8 cellular contexts compared by ENCODE assay signal in the genomic region with DNA sequence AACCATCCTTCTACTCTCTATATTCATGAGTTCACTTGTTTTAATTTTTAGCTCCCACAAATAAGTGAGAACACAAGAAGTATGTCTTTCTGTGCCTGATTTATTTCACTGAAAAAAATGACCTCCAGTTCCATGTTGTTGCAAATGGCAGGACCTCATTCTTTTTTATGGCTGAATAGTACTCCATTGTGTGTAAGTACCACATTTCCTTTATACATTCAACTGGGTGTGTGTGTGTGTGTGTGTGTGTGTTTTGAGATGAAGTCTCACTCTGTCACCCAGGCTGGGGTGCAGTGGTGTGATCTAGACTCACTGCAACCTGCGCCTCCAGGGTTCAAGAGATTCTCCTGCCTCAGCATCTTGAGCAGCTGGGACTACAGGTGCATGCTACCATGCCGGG.
"Had no signal": no experiment of that assay in that cellular context is flagged by ENCODE, and none has a peak within 500 bp of the region (broad histone marks: within the 10 kb centered on the region; RNA-seq: fewer than 3 reads in every experiment).

No MANE protein-coding gene starts in this region.

- H3K4me3 ChIP-seq: GM12878 had no signal

- ATAC-seq: GM12878 had no signal

- DNase-seq: GDM1, GF-D8 had no signal

- FAIRE-seq: G401.6, GM12878, GM12891, GM12892, GM18507, GM19239 had no signal
